23 cellular contexts compared by ENCODE assay signal in the genomic region with DNA sequence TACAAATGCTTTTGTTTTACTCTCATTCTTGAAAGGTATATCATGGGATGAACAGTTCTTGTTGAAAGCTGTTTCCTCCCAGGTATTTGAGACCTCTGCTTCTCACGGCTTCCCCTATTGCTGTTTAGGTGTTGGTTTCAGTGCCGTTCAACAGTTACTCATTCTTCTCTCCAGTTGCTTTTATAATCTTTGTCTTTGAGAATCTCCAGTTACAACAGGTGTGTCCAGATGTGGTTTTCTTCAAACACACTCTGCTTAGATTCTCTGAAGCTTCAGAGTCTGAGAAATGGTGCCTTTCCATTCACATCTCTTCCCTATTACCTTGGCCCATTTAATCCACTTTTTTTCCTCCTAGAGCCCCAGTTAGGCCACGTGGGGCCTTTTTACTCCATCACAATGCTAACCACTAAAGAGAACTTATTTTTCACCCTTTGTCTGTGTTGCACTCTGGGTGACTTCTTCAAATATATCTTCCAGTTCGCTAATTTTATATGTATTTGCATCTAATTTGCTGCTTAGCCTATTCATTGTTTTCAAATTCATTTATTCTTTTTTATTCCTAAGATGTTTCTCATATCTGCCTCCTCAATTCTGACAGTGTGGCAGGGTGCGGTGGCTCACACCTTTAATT. TPM values are rescaled to one million over a fixed set of nuclear protein-coding genes. Genes with fewer than 3 reads are reported as not detected.
DNase-seq lines count a peak whose midpoint lies in the region; ATAC-seq, FAIRE-seq and TF ChIP-seq lines count a peak whose summit lies in the region.
"Had no signal": no experiment of that assay in that cellular context is flagged by ENCODE, and none has a peak within 500 bp of the region (broad histone marks: within the 10 kb centered on the region; RNA-seq: fewer than 3 reads in every experiment).

No MANE protein-coding gene starts in this region.

- peaks cover 7% of the 10 kb centered on the region for H3K9me3 ChIP-seq in CD8-positive, alpha-beta T cell (ENCODE audit: low read length)
- H3K9me3 ChIP-seq in endodermal cell (ENCODE audit: control insufficient read depth, low read length) (peaks cover 49% of the 10 kb centered on the region), heart left ventricle (peaks cover 0 to 29% (median 19%) of the 10 kb centered on the region in 12 donors)
- H3K9me3 ChIP-seq: Peyer's patch had no signal

- TF ChIP-seq CTCF in CD8-positive, alpha-beta T cell (IDR thresholded peaks at IDR 0.05), result no peak
- TF ChIP-seq CTCF in endodermal cell (conservative IDR thresholded peaks at IDR 0.05) (no peak), heart left ventricle (IDR thresholded peaks at IDR 0.05) (no peak)

- H3K4me1 ChIP-seq in CD8-positive, alpha-beta T cell (ENCODE audit: insufficient read depth, low read length), result peaks cover 28% of the 10 kb centered on the region
- H3K4me1 ChIP-seq in endodermal cell (ENCODE audit: control insufficient read depth, insufficient read depth, low read length), result no peaks in the 10 kb centered on the region
- peaks cover 0 to 19% (median 6%) of the 10 kb centered on the region in 12 donors for H3K4me1 ChIP-seq in heart left ventricle
- H3K4me1 ChIP-seq: SJCRH30 had no signal

- POLR2A ChIA-PET in CD8-positive, alpha-beta T cell (lab: Charles Lee), result interaction anchor here (0.6 kb wide), 1 partner anchor 13 kb away, joined by 3 read pairs; no protein-coding TSS in a partner anchor

- peaks cover 9% of the 10 kb centered on the region for H3K27me3 Mint-ChIP-seq in activated naive CD4-positive, alpha-beta T cell treated with anti-CD3 and anti-CD28 coated beads for 36 hours (ENCODE audit: low read depth)
- peaks cover 3% of the 10 kb centered on the region for H3K27me3 Mint-ChIP-seq in CD8-positive, alpha-beta T cell (ENCODE audit: low read depth)
- H3K27me3 Mint-ChIP-seq in endodermal cell (ENCODE audit: insufficient read depth), result peaks cover 58% of the 10 kb centered on the region

- FAIRE-seq in RCC 7860 (lab: Jason Lieb, UNC), result no peak
- FAIRE-seq: A204.1, H1, HTR-8/SVneo had no signal

- 87 to 91% methylated on average over 3 to 5 of the region's 5 CpGs for WGBS in endodermal cell (ENCODE audit: insufficient coverage in 1 of 2, insufficient read length in 1 of 2), 2 experiments
- 87 to 91% (median 90%) methylated on average over 5 of the region's 5 CpGs for WGBS in heart left ventricle, 4 donors

- intact Hi-C loops in activated naive CD4-positive, alpha-beta T cell treated with anti-CD3 and anti-CD28 coated beads for 36 hours (cut with micrococcal nuclease), result no loop called here
- intact Hi-C loops in CD8-positive, alpha-beta T cell (cut with DNase I, micrococcal nuclease), result no loop called here
- intact Hi-C loops in sciatic nerve (cut with DNase I) (no loop called here), heart left ventricle (cut with DNase I) (no loop called here)

- H3K27me3 ChIP-seq in CD8-positive, alpha-beta T cell (ENCODE audit: insufficient read depth, low read length), result no peaks in the 10 kb centered on the region
- peaks cover 41% of the 10 kb centered on the region for H3K27me3 ChIP-seq in endodermal cell (ENCODE audit: control insufficient read depth, insufficient read depth, low read length, poor library complexity, severe bottlenecking)
- H3K27me3 ChIP-seq in heart left ventricle, result peaks cover 0 to 38% (median 23%) of the 10 kb centered on the region in 9 donors
- H3K27me3 ChIP-seq: Peyer's patch, SJCRH30 had no signal

- no peak overlapping the region for H3K4me3 ChIP-seq in CD8-positive, alpha-beta T cell (ENCODE audit: low read depth, low read length)
- H3K4me3 ChIP-seq in endodermal cell (ENCODE audit: low read length) (no peak overlapping the region), heart left ventricle (no peak overlapping the region)
- H3K4me3 ChIP-seq: SJCRH30 had no signal

- peaks cover 29% of the 10 kb centered on the region for H3K9me3 Mint-ChIP-seq in activated naive CD4-positive, alpha-beta T cell treated with anti-CD3 and anti-CD28 coated beads for 36 hours
- H3K9me3 Mint-ChIP-seq in activated naive CD4-positive, alpha-beta T cell treated with anti-CD3 and anti-CD28 coated beads, Interleukin-2, amount 50 U/mL, for 72 hours, result peaks cover 18 to 40% of the 10 kb centered on the region in 2 donors
- H3K9me3 Mint-ChIP-seq in CD8-positive, alpha-beta T cell, result peaks cover 15% of the 10 kb centered on the region
- H3K9me3 Mint-ChIP-seq in endodermal cell, result peaks cover 55% of the 10 kb centered on the region

- CTCF ChIA-PET in activated naive CD4-positive, alpha-beta T cell treated with anti-CD3 and anti-CD28 coated beads for 36 hours (lab: Charles Lee), result no interaction called here
- CTCF ChIA-PET in CD8-positive, alpha-beta T cell (lab: Charles Lee), result interaction anchor here (0.8 kb wide), 1 partner anchor 24 kb away, joined by 3 read pairs; no protein-coding TSS in a partner anchor

- peaks cover 32% of the 10 kb centered on the region for H3K4me1 Mint-ChIP-seq in activated naive CD4-positive, alpha-beta T cell treated with anti-CD3 and anti-CD28 coated beads for 36 hours (ENCODE audit: low read depth)
- peaks cover 10% of the 10 kb centered on the region for H3K4me1 Mint-ChIP-seq in CD8-positive, alpha-beta T cell (ENCODE audit: low read depth)
- H3K4me1 Mint-ChIP-seq in endodermal cell, result no peaks in the 10 kb centered on the region

- no peaks in the 10 kb centered on the region for H3K36me3 ChIP-seq in CD8-positive, alpha-beta T cell (ENCODE audit: insufficient read depth, low read length)
- H3K36me3 ChIP-seq in endodermal cell (ENCODE audit: control insufficient read depth, insufficient read depth, low read length) (no peaks in the 10 kb centered on the region), heart left ventricle (no peaks in the 10 kb centered on the region)
- H3K36me3 ChIP-seq: Peyer's patch, SJCRH30 had no signal

- no peak for TF ChIP-seq POLR2A in heart left ventricle (IDR thresholded peaks at IDR 0.05)

- H3K27ac Mint-ChIP-seq in activated naive CD4-positive, alpha-beta T cell treated with anti-CD3 and anti-CD28 coated beads for 36 hours, result peak overlapping the region; percentile 43
- no peak overlapping the region for H3K27ac Mint-ChIP-seq in activated naive CD4-positive, alpha-beta T cell treated with anti-CD3 and anti-CD28 coated beads, Interleukin-2, amount 50 U/mL, for 72 hours
- H3K27ac Mint-ChIP-seq in CD8-positive, alpha-beta T cell, result no peak overlapping the region
- H3K27ac Mint-ChIP-seq in endodermal cell, result no peak overlapping the region

- no peak overlapping the region for H3K9ac ChIP-seq in endodermal cell (ENCODE audit: extremely low read depth, low read length, poor library complexity, severe bottlenecking)
- H3K9ac ChIP-seq: KMS-11 had no signal

- H3K4me3 Mint-ChIP-seq in activated naive CD4-positive, alpha-beta T cell treated with anti-CD3 and anti-CD28 coated beads for 36 hours, result no peak overlapping the region
- peak overlapping the region; percentile 51 for H3K4me3 Mint-ChIP-seq in CD8-positive, alpha-beta T cell
- H3K4me3 Mint-ChIP-seq in endodermal cell, result no peak overlapping the region

- ATAC-seq in activated naive CD4-positive, alpha-beta T cell treated with anti-CD3 and anti-CD28 coated beads, Interleukin-2, amount 50 U/mL, for 72 hours, result no peak
- no peak for ATAC-seq in CD8-positive, alpha-beta T cell
- no peak for ATAC-seq in sciatic nerve
- no peak for ATAC-seq in heart left ventricle
- ATAC-seq: HCT116 had no signal

- DNase-seq in activated naive CD4-positive, alpha-beta T cell treated with anti-CD3 and anti-CD28 coated beads for 36 hours, result no peak
- no peak for DNase-seq in activated naive CD4-positive, alpha-beta T cell treated with anti-CD3 and anti-CD28 coated beads, Interleukin-2, amount 50 U/mL, for 72 hours (ENCODE audit: low spot score in 2 of 2)
- DNase-seq in CD8-positive, alpha-beta T cell, result no peak
- DNase-seq in endodermal cell (peak; percentile 6), sciatic nerve (ENCODE audit: low spot score) (peak; percentile 5), RCC 7860 (ENCODE audit: low spot score) (no peak), heart left ventricle (no peak), AG08395 (ENCODE audit: low spot score) (no peak)
- DNase-seq: Calu3, DMS153, GDM1, NCI-H1105 treated with DMSO at 0.1 percent for 48 hours, NCI-H2081, NCI-H2171 treated with DMSO at 0.1 percent for 48 hours, NCI-H446, NCI-H526, SJCRH30 had no signal

- peaks cover 10% of the 10 kb centered on the region for H3K36me3 Mint-ChIP-seq in activated naive CD4-positive, alpha-beta T cell treated with anti-CD3 and anti-CD28 coated beads for 36 hours (ENCODE audit: low read depth)
- H3K36me3 Mint-ChIP-seq in activated naive CD4-positive, alpha-beta T cell treated with anti-CD3 and anti-CD28 coated beads, Interleukin-2, amount 50 U/mL, for 72 hours, result peaks cover 22 to 47% of the 10 kb centered on the region in 2 donors
- no peaks in the 10 kb centered on the region for H3K36me3 Mint-ChIP-seq in CD8-positive, alpha-beta T cell
- H3K36me3 Mint-ChIP-seq in endodermal cell (ENCODE audit: low read depth), result peaks cover 2% of the 10 kb centered on the region

- no peak overlapping the region for H3K27ac ChIP-seq in CD8-positive, alpha-beta T cell (ENCODE audit: low read depth, low read length)
- H3K27ac ChIP-seq in endodermal cell (ENCODE audit: low read depth, low read length), result no peak overlapping the region
- no peak overlapping the region for H3K27ac ChIP-seq in heart left ventricle
- H3K27ac ChIP-seq: KMS-11, Peyer's patch, SJCRH30 had no signal

RNA-seq across cellular contexts. Expression of a gene that starts 46.7 kb away (rescaled TPM):
- total RNA-seq in activated naive CD4-positive, alpha-beta T cell treated with anti-CD3 and anti-CD28 coated beads for 36 hours, result 10 to 100 TPM; 32.2 to 33.0 TPM
- total RNA-seq in activated naive CD4-positive, alpha-beta T cell treated with anti-CD3 and anti-CD28 coated beads, Interleukin-2, amount 50 U/mL, for 72 hours, result 10 to 100 TPM; 24.9 to 62.5 TPM
- total RNA-seq in CD8-positive, alpha-beta T cell, result 1 to 10 TPM; 8.8 to 9.0 TPM
- 10 to 100 TPM; 28.8 to 29.4 TPM for total RNA-seq in endodermal cell
- 19.9 TPM for polyA plus RNA-seq in endodermal cell (2013, experiment 1 of 2)
- polyA plus RNA-seq in endodermal cell (2013, experiment 2 of 2), result 16.4 TPM
- 10.2 TPM for total RNA-seq in sciatic nerve
- total RNA-seq in heart left ventricle, result 1 to 10 TPM; 2.4 to 7.0 (median 3.0) TPM
- polyA plus RNA-seq in heart left ventricle, result 1 to 10 TPM; 3.5 to 4.3 TPM

RNA-seq across cellular contexts. Expression of a gene that starts 54.5 kb away (rescaled TPM):
- total RNA-seq in activated naive CD4-positive, alpha-beta T cell treated with anti-CD3 and anti-CD28 coated beads for 36 hours, result 10 to 100 TPM; 10.0 to 10.2 TPM
- total RNA-seq in activated naive CD4-positive, alpha-beta T cell treated with anti-CD3 and anti-CD28 coated beads, Interleukin-2, amount 50 U/mL, for 72 hours, result 10 to 100 TPM; 19.7 to 26.3 TPM
- total RNA-seq in CD8-positive, alpha-beta T cell, result 1 to 10 TPM; 1.3 to 2.4 TPM
- total RNA-seq in endodermal cell, result 10 to 100 TPM in 1 of 2 donors, 1 to 10 TPM in 1; 2.1 to 10.6 TPM
- polyA plus RNA-seq in endodermal cell (2013, experiment 1 of 2), result 4.2 TPM
- 3.2 TPM for polyA plus RNA-seq in endodermal cell (2013, experiment 2 of 2)
- 14.1 TPM for total RNA-seq in sciatic nerve
- 10 to 100 TPM in 2 of 9 donors, 1 to 10 TPM in 5, under 1 TPM in 1, not detected in 1; 0.87 to 11.4 (median 2.9) TPM for total RNA-seq in heart left ventricle
- 1 to 10 TPM in 1 of 2 donors, under 1 TPM in 1; 0.72 to 1.9 TPM for polyA plus RNA-seq in heart left ventricle
- total RNA-seq: SJCRH30 had no signal

Comparison
In these comparisons a context has a peak if more than half of its experiments do, and no peak if none do; other contexts are left out.
1. DNase-seq: peak in endodermal cell (single experiment) and sciatic nerve (single experiment); none in activated naive CD4-positive, alpha-beta T cell treated with anti-CD3 and anti-CD28 coated beads for 36 hours (single experiment), activated naive CD4-positive, alpha-beta T cell treated with anti-CD3 and anti-CD28 coated beads, Interleukin-2, amount 50 U/mL, for 72 hours (0 of 2), CD8-positive, alpha-beta T cell (0 of 7), RCC 7860 (single experiment), heart left ventricle (0 of 5) and AG08395 (single experiment).